Comparison of ENCODE assay signal across 19 cellular contexts in genomic region chr6:152716322-152716721, GRCh38. TPM values are rescaled to one million over a fixed set of nuclear protein-coding genes. Genes with fewer than 3 reads are reported as not detected.
A peak's percentile ranks its signal among the peaks of the same experiment; 100 is the strongest.
DNase-seq lines count a peak whose midpoint lies in the region; ATAC-seq and TF ChIP-seq lines count a peak whose summit lies in the region.
"Had no signal": no experiment of that assay in that cellular context is flagged by ENCODE, and none has a peak within 500 bp of the region (broad histone marks: within the 10 kb centered on the region; RNA-seq: fewer than 3 reads in every experiment).

No MANE protein-coding gene starts in this region.

- POLR2A ChIA-PET in Panc1 (lab: Charles Lee) = no interaction called here

- in situ Hi-C loops in GM23248 (cut with MboI) (no loop called here), Panc1 (cut with HindIII; ENCODE audit: low pct_unique_long_range_greater_than_20kb, low sequenced_read_pairs) (no loop called here)

- H3K4me3 ChIP-seq in AG10803 (ENCODE audit: low read length) (no peak overlapping the region), GM23248 (no peak overlapping the region), Panc1 (ENCODE audit: low read depth in 2 of 2, low read length in 2 of 2) (no peak overlapping the region), fibroblast of pulmonary artery (replicated peaks; ENCODE audit: low read depth, low read length) (no peak overlapping the region)
- H3K4me3 ChIP-seq: BLaER1 treated with 17β-estradiol and CSF1 and Interleukin-3, amounts not matched to agents 10 nM and 100 nM; K562; SK-N-MC had no signal

- H3K4me2 ChIP-seq in GM23248 (ENCODE audit: unreplicated experiment) = no peak overlapping the region
- H3K4me2 ChIP-seq: BLaER1 treated with 17β-estradiol and CSF1 and Interleukin-3, amounts not matched to agents 10 nM and 100 nM had no signal

- H2AFZ ChIP-seq in GM23248 = no peak overlapping the region

- no peak for DNase-seq in AG10803 (ENCODE audit: low read depth)
- DNase-seq in GM23248 = peak; percentile 9
- DNase-seq in Panc1 (ENCODE audit: low read depth, low spot score) = no peak
- no peak for DNase-seq in fibroblast of pulmonary artery (ENCODE audit: low read depth)
- DNase-seq in T-helper 1 cell = no peak
- DNase-seq in activated CD4-positive, alpha-beta T cell treated with anti-CD3 and anti-CD28 coated beads for 48 hours = no peak
- DNase-seq: HCEC 1CT, NCI-H1417 treated with DMSO at 0.1 percent for 48 hours, NCI-H1930, NCI-H2171, NCI-H446, NCI-H69 had no signal

- no peaks in the 10 kb centered on the region for H4K20me1 ChIP-seq in GM23248 (ENCODE audit: insufficient read depth)
- H4K20me1 ChIP-seq: BLaER1 treated with 17β-estradiol and CSF1 and Interleukin-3, amounts not matched to agents 10 nM and 100 nM had no signal

- 40 to 46% methylated on average over 3 of the region's 3 CpGs for WGBS in GM23248 (ENCODE audit: low coverage in 1 of 2, low lambda C conversion rate in 2 of 2, missing lambda C conversion rate in 2 of 2), 2 experiments

- no peak overlapping the region for H3K9ac ChIP-seq in GM23248
- H3K9ac ChIP-seq: BLaER1 treated with 17β-estradiol and CSF1 and Interleukin-3, amounts not matched to agents 10 nM and 100 nM had no signal

- CTCF ChIA-PET in Panc1 (lab: Charles Lee) = no interaction called here

- H3K27me3 ChIP-seq in GM23248 (replicated peaks; ENCODE audit: insufficient read depth) (no peaks in the 10 kb centered on the region), Panc1 (ENCODE audit: control insufficient read depth, insufficient read depth, low read length) (no peaks in the 10 kb centered on the region)
- H3K27me3 ChIP-seq: BLaER1 treated with 17β-estradiol and CSF1 and Interleukin-3, amounts not matched to agents 10 nM and 100 nM had no signal

- no peaks in the 10 kb centered on the region for H3K79me2 ChIP-seq in GM23248 (ENCODE audit: insufficient read depth)

- no TSS peak for BruUV-seq in Panc1 (replicated peaks; lab: Mats Ljungman, UMichigan)

- ATAC-seq in Panc1 (no peak), GM18861 (IDR thresholded peaks at IDR 0.05; ENCODE audit: unreplicated experiment) (no peak), GM19324 (IDR thresholded peaks at IDR 0.05; ENCODE audit: low FRiP score, unreplicated experiment) (no peak)
- ATAC-seq: K562 had no signal

- H3K4me1 ChIP-seq in GM23248 (ENCODE audit: insufficient read depth) = no peaks in the 10 kb centered on the region
- H3K4me1 ChIP-seq in Panc1 (ENCODE audit: control insufficient read depth, insufficient read depth, low read length) = no peaks in the 10 kb centered on the region

- intact Hi-C loops in Panc1 (cut with micrococcal nuclease; ENCODE audit: unreplicated experiment) = no loop called here

- no peaks in the 10 kb centered on the region for H3F3A ChIP-seq in GM23248 (ENCODE audit: insufficient read depth)

- H3K9me3 ChIP-seq in GM23248 (ENCODE audit: low read depth) = no peaks in the 10 kb centered on the region
- peaks cover 6% of the 10 kb centered on the region; the same call in 1 of the 2 replicates for H3K9me3 ChIP-seq in Panc1 (ENCODE audit: control insufficient read depth, insufficient read depth, low read depth, low read length)

- TF ChIP-seq CTCF in AG10803 (conservative IDR thresholded peaks at IDR 0.05; ENCODE audit: low read length) (peak; percentile 26; the same call in 1 of the 2 replicates), Panc1 (IDR thresholded peaks at IDR 0.05) (peak; percentile 13; the same call in 1 of the 2 replicates), fibroblast of pulmonary artery (IDR thresholded peaks at IDR 0.05; ENCODE audit: low read length, missing control alignments) (peak; percentile 8)

- H3K9me2 ChIP-seq in GM23248 (ENCODE audit: insufficient read depth) = no peaks in the 10 kb centered on the region

- H3K36me3 ChIP-seq in GM23248 (ENCODE audit: low read depth) (no peaks in the 10 kb centered on the region), Panc1 (ENCODE audit: control insufficient read depth, insufficient read depth, low read length) (no peaks in the 10 kb centered on the region)
- H3K36me3 ChIP-seq: BLaER1 treated with 17β-estradiol and CSF1 and Interleukin-3, amounts not matched to agents 10 nM and 100 nM had no signal

- H3K27ac ChIP-seq in GM23248 = no peak overlapping the region
- no peak overlapping the region for H3K27ac ChIP-seq in Panc1 (ENCODE audit: low read length)
- H3K27ac ChIP-seq: BLaER1 treated with 17β-estradiol and CSF1 and Interleukin-3, amounts not matched to agents 10 nM and 100 nM; SK-N-MC had no signal

RNA-seq across cellular contexts. Expression of gene MYCT1, which starts 18.6 kb away (rescaled TPM):
- total RNA-seq in GM23248 (2014; rRNA removed; shearing (Covaris generic)) = under 0.01 and 0.11 TPM in 2 replicates
- polyA plus RNA-seq in GM23248 (2016; fragmentation: Nextera tagmentation; extraction: Ambion mirVana) = 0.42 TPM in 1 of 2 replicates, not detected in the other
- not detected for total RNA-seq in Panc1 (2021; ENCODE audit: unreplicated experiment)
- not detected for polyA plus RNA-seq in Panc1 (2012; ENCODE audit: insufficient read length)
- total RNA-seq: T-helper 1 cell treated with Interleukin-12 subunit alpha and Interleukin-12 subunit beta and Interleukin-4 antibody, amounts not matched to agents 30 ng/mL and 1 ng/mL, for 36 hours had no signal

RNA-seq across cellular contexts. Expression of gene VIP, which starts 34.3 kb away (rescaled TPM):
- total RNA-seq in GM23248 (2014; rRNA removed; shearing (Covaris generic)) = 0.32 TPM in 1 of 2 replicates, not detected in the other
- 0.20 TPM in 1 of 2 replicates, not detected in the other for polyA plus RNA-seq in GM23248 (2016; fragmentation: Nextera tagmentation; extraction: Ambion mirVana)
- total RNA-seq in Panc1 (2021; ENCODE audit: unreplicated experiment) = not detected
- polyA plus RNA-seq in Panc1 (2012; ENCODE audit: insufficient read length) = not detected
- total RNA-seq: K562; T-helper 1 cell treated with Interleukin-12 subunit alpha and Interleukin-12 subunit beta and Interleukin-4 antibody, amounts not matched to agents 30 ng/mL and 1 ng/mL, for 36 hours had no signal
- polyA plus RNA-seq: AG04450 had no signal
